1 cellular context compared by ENCODE assay signal in the genomic region with DNA sequence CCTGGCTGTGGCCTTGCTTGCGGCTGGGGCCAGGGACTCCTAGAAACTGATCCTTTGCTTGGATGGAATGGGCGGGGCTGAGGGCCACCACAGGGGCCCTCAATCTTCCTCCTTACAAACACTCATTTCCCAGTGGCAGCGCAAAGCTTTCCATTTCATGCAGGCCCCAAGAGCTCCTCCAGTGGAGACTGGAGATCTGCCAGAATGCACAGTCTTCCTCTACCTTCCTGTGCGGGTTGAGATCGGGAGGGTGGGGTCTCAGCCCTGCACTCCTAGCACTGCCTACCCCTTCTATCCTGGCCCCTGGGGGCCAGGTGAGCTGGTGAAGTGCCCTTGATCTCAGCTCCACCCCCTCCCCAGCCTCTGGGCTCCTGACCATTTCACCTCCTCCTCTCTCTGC.
TF ChIP-seq lines count a peak whose summit lies in the region.

No MANE protein-coding gene starts in this region.

TF ChIP-seq in WTC11, 78 proteins besides CTCF, POLR2A, EP300 and RAD21:
- TF ChIP-seq SP1 (CRISPR knock-in tag; conservative IDR thresholded peaks at IDR 0.05) (no peak), PREB (CRISPR knock-in tag; IDR thresholded peaks at IDR 0.05; ENCODE audit: borderline replicate concordance) (no peak), AR (CRISPR knock-in tag; IDR thresholded peaks at IDR 0.05) (no peak), ZNF671 (CRISPR knock-in tag; IDR thresholded peaks at IDR 0.05) (no peak), NFE2L1 (CRISPR knock-in tag; IDR thresholded peaks at IDR 0.05) (no peak), CBFB (CRISPR knock-in tag; IDR thresholded peaks at IDR 0.05; ENCODE audit: low read depth) (no peak), ZNF263 (CRISPR knock-in tag; IDR thresholded peaks at IDR 0.05; ENCODE audit: low read depth) (no peak), PRRX2 (CRISPR knock-in tag; IDR thresholded peaks at IDR 0.05) (no peak), IRF1 (CRISPR knock-in tag; IDR thresholded peaks at IDR 0.05) (no peak)
- TF ChIP-seq, protein P1, sequence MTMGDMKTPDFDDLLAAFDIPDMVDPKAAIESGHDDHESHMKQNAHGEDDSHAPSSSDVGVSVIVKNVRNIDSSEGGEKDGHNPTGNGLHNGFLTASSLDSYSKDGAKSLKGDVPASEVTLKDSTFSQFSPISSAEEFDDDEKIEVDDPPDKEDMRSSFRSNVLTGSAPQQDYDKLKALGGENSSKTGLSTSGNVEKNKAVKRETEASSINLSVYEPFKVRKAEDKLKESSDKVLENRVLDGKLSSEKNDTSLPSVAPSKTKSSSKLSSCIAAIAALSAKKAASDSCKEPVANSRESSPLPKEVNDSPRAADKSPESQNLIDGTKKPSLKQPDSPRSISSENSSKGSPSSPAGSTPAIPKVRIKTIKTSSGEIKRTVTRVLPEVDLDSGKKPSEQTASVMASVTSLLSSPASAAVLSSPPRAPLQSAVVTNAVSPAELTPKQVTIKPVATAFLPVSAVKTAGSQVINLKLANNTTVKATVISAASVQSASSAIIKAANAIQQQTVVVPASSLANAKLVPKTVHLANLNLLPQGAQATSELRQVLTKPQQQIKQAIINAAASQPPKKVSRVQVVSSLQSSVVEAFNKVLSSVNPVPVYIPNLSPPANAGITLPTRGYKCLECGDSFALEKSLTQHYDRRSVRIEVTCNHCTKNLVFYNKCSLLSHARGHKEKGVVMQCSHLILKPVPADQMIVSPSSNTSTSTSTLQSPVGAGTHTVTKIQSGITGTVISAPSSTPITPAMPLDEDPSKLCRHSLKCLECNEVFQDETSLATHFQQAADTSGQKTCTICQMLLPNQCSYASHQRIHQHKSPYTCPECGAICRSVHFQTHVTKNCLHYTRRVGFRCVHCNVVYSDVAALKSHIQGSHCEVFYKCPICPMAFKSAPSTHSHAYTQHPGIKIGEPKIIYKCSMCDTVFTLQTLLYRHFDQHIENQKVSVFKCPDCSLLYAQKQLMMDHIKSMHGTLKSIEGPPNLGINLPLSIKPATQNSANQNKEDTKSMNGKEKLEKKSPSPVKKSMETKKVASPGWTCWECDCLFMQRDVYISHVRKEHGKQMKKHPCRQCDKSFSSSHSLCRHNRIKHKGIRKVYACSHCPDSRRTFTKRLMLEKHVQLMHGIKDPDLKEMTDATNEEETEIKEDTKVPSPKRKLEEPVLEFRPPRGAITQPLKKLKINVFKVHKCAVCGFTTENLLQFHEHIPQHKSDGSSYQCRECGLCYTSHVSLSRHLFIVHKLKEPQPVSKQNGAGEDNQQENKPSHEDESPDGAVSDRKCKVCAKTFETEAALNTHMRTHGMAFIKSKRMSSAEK (CRISPR knock-in tag; IDR thresholded peaks at IDR 0.05; ENCODE audit: borderline replicate concordance): no peak
- TF ChIP-seq, protein P2, sequence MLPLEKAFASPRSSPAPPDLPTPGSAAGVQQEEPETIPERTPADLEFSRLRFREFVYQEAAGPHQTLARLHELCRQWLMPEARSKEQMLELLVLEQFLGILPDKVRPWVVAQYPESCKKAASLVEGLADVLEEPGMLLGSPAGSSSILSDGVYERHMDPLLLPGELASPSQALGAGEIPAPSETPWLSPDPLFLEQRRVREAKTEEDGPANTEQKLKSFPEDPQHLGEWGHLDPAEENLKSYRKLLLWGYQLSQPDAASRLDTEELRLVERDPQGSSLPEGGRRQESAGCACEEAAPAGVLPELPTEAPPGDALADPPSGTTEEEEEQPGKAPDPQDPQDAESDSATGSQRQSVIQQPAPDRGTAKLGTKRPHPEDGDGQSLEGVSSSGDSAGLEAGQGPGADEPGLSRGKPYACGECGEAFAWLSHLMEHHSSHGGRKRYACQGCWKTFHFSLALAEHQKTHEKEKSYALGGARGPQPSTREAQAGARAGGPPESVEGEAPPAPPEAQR (CRISPR knock-in tag; IDR thresholded peaks at IDR 0.05): no peak
